Comparison of ENCODE assay signal across 25 cellular contexts in genomic region chr15:79322306-79322705, GRCh38. TPM values are rescaled to one million over a fixed set of nuclear protein-coding genes. Genes with fewer than 3 reads are reported as not detected.
"Had no signal": no experiment of that assay in that cellular context is flagged by ENCODE, and none has a peak within 500 bp of the region (broad histone marks: within the 10 kb centered on the region; RNA-seq: fewer than 3 reads in every experiment).

No MANE protein-coding gene starts in this region.

- H3K4me3 ChIP-seq: gastrocnemius medialis, lower lobe of right lung, right lobe of liver, suprapubic skin, vagina had no signal

- H3K9me3 ChIP-seq: gastrocnemius medialis, lower lobe of right lung, right lobe of liver, suprapubic skin, vagina had no signal

- H2AFZ ChIP-seq: parathyroid adenoma had no signal

- H3K4me3 Mint-ChIP-seq: effector memory CD8-positive, alpha-beta T cell; memory B cell; natural killer cell; stimulated activated naive B cell treated with anti-CD40 and anti-IgM and Interleukin-4, amounts not matched to agents 10 μg/mL and 1 μg/mL and 100 μg/mL, for 72 hours; stimulated activated naive CD8-positive, alpha-beta T cell treated with anti-CD3 and anti-CD28 coated beads, Interleukin-15, Interleukin-2, amounts not matched to agents 100 ng/mL and 50 ng/mL, for 24 hours had no signal

- ATAC-seq: effector memory CD8-positive, alpha-beta T cell; gastrocnemius medialis; left ventricle myocardium superior; lower lobe of right lung; natural killer cell; stimulated activated naive B cell treated with anti-CD40 and anti-IgM and Interleukin-4, amounts not matched to agents 10 μg/mL and 1 μg/mL and 100 μg/mL, for 72 hours had no signal

- H3K27ac ChIP-seq: gastrocnemius medialis, lower lobe of right lung, parathyroid adenoma, right lobe of liver, suprapubic skin, vagina had no signal

- H3K27me3 ChIP-seq: gastrocnemius medialis, right lobe of liver, suprapubic skin, vagina had no signal

- H3K4me1 ChIP-seq: gastrocnemius medialis, lower lobe of right lung, parathyroid adenoma, right lobe of liver, vagina had no signal

- H3K27me3 Mint-ChIP-seq: effector memory CD8-positive, alpha-beta T cell; memory B cell; progenitor cell of endocrine pancreas; stimulated activated naive B cell treated with anti-CD40 and anti-IgM and Interleukin-4, amounts not matched to agents 10 μg/mL and 1 μg/mL and 100 μg/mL, for 72 hours; stimulated activated naive CD8-positive, alpha-beta T cell treated with anti-CD3 and anti-CD28 coated beads, Interleukin-15, Interleukin-2, amounts not matched to agents 100 ng/mL and 50 ng/mL, for 24 hours had no signal

- H3K27ac Mint-ChIP-seq: effector memory CD8-positive, alpha-beta T cell; memory B cell; natural killer cell; progenitor cell of endocrine pancreas; stimulated activated naive B cell treated with anti-CD40 and anti-IgM and Interleukin-4, amounts not matched to agents 10 μg/mL and 1 μg/mL and 100 μg/mL, for 72 hours; stimulated activated naive CD8-positive, alpha-beta T cell treated with anti-CD3 and anti-CD28 coated beads, Interleukin-15, Interleukin-2, amounts not matched to agents 100 ng/mL and 50 ng/mL, for 24 hours had no signal

- H3K9me3 Mint-ChIP-seq: effector memory CD8-positive, alpha-beta T cell; natural killer cell; stimulated activated naive CD8-positive, alpha-beta T cell treated with anti-CD3 and anti-CD28 coated beads, Interleukin-15, Interleukin-2, amounts not matched to agents 100 ng/mL and 50 ng/mL, for 24 hours had no signal

- H3K36me3 ChIP-seq: gastrocnemius medialis had no signal

- DNase-seq: cortex of kidney; effector memory CD8-positive, alpha-beta T cell; foreskin fibroblast; gastrocnemius medialis; head of caudate nucleus; left ventricle myocardium superior; lower lobe of right lung; natural killer cell; right lobe of liver; small intestine; stimulated activated CD4-positive, alpha-beta T cell treated with anti-CD3 and anti-CD28 coated beads, Interleukin-15, amount 100 ng/mL, for 24 hours; stimulated activated CD4-positive, alpha-beta T cell treated with anti-CD3 and anti-CD28 coated beads, Interleukin-2, amount 100 ng/mL, for 48 hours; stimulated activated naive B cell treated with anti-CD40 and anti-IgM and Interleukin-4, amounts not matched to agents 10 μg/mL and 1 μg/mL and 100 μg/mL, for 72 hours; trophoblast cell had no signal

- H3K79me2 ChIP-seq: parathyroid adenoma had no signal

RNA-seq across cellular contexts. Expression of gene ANKRD34C, which starts 39.8 kb away (rescaled TPM):
- total RNA-seq: dermis microvascular lymphatic vessel endothelial cell, gastrocnemius medialis, glomerular endothelial cell, left ventricle myocardium superior, lower lobe of right lung, mononuclear cell, natural killer cell, osteoblast, progenitor cell of endocrine pancreas, right lobe of liver, suprapubic skin, ureter had no signal
